Comparison of ENCODE assay signal across 16 cellular contexts in the genomic region with DNA sequence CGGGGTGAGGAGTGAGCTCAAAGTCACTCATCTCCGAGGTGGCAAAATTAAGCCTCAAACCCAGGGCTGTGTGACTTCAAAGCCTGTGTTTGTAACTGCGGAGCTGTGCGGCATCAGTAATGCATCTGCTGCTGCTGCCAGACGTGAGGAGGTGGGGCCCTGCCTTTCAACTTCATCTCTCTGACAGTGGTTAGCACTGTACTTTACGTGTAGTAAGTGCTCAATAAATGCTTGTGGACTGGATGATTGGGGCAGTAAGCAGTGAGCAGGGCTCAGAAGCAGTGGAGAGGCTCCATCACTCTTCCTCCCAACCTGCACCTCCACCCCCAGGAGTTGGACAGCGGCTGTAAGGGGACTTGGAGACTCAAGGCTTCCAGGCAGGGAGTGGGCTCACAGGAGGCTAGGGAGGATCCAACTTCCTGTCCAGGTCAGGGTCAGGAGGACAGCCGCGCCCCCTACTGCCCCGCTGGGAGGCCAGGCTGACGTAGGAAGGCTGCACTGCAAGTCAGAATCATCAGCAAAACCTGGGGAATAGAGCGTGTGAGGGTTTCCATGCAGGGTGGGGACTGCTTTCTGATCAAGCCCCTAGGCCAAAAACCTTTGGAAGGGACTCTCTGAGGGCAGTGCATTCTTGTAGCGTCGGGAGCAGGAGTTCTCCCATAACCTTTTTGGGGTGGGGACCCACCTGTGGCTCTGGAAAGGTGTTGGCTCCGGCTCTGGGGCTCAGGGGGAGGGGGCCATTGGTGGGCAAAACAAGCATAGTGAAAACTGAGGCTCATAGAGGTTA. TPM values are rescaled to one million over a fixed set of nuclear protein-coding genes. Genes with fewer than 3 reads are reported as not detected.
DNase-seq lines count a peak whose midpoint lies in the region; ATAC-seq and TF ChIP-seq lines count a peak whose summit lies in the region.
"Had no signal": no experiment of that assay in that cellular context is flagged by ENCODE, and none has a peak within 500 bp of the region (broad histone marks: within the 10 kb centered on the region; RNA-seq: fewer than 3 reads in every experiment).

No MANE protein-coding gene starts in this region.

- H3K9me3 Mint-ChIP-seq in progenitor cell of endocrine pancreas (ENCODE audit: low read depth): no peaks in the 10 kb centered on the region
- H3K9me3 Mint-ChIP-seq: activated T-helper 2 cell treated with anti-CD3 and anti-CD28 coated beads, Interferon-gamma antibody, Interleukin-2, Interleukin-4, amounts not matched to agents 10 μg/mL and 5 μg/mL and 100 μg/mL, durations not matched to agents 14 hours and 24 hours and 36 hours had no signal

- peak overlapping the region; percentile 77 for H3K27ac Mint-ChIP-seq in progenitor cell of endocrine pancreas
- H3K27ac Mint-ChIP-seq: activated T-helper 2 cell treated with anti-CD3 and anti-CD28 coated beads, Interferon-gamma antibody, Interleukin-2, Interleukin-4, amounts not matched to agents 10 μg/mL and 5 μg/mL and 100 μg/mL, durations not matched to agents 14 hours and 24 hours and 36 hours had no signal

- H3K4me3 Mint-ChIP-seq in progenitor cell of endocrine pancreas (ENCODE audit: low read depth): peak overlapping the region; percentile 8
- H3K4me3 Mint-ChIP-seq: CD14-positive monocyte had no signal

- TF ChIP-seq CTCF in choroid plexus epithelial cell (conservative IDR thresholded peaks at IDR 0.05; ENCODE audit: low read depth, low read length) (no peak), progenitor cell of endocrine pancreas (IDR thresholded peaks at IDR 0.05; ENCODE audit: unreplicated experiment) (peak; percentile 27)

- H3K36me3 Mint-ChIP-seq in progenitor cell of endocrine pancreas (ENCODE audit: insufficient read depth): peaks cover 4% of the 10 kb centered on the region

- peaks cover 44% of the 10 kb centered on the region for H3K4me1 Mint-ChIP-seq in progenitor cell of endocrine pancreas (ENCODE audit: low read depth)

- no peak overlapping the region for H3K4me3 ChIP-seq in choroid plexus epithelial cell (ENCODE audit: low read depth, low read length)
- H3K4me3 ChIP-seq: stomach had no signal

- no peak for ATAC-seq in GM19351 (IDR thresholded peaks at IDR 0.05; ENCODE audit: unreplicated experiment)

- DNase-seq in HuH-7.5 (ENCODE audit: low spot score) (peak; percentile 75), choroid plexus epithelial cell (ENCODE audit: low read depth) (peak; percentile 70), islet precursor cell (peak; percentile 95), progenitor cell of endocrine pancreas (ENCODE audit: low spot score, unreplicated experiment) (no peak), LoVo (ENCODE audit: low spot score) (no peak), NCI-H1436 treated with DMSO at 0.1 percent for 48 hours (lab: John Stamatoyannopoulos, UW) (no peak)
- no peak for DNase-seq in activated CD4-positive, alpha-beta T cell treated with anti-CD3 and anti-CD28 coated beads, Interleukin-2, amount 50 U/mL, for 48 hours
- DNase-seq: activated CD8-positive, alpha-beta memory T cell treated with anti-CD3 and anti-CD28 coated beads for 24 hours; DMS79 treated with DMSO at 0.1 percent for 48 hours; midbrain; posterior cingulate gyrus; stomach; WERI-Rb-1 had no signal

- no peaks in the 10 kb centered on the region for H3K27me3 Mint-ChIP-seq in progenitor cell of endocrine pancreas

RNA-seq across cellular contexts. Expression of a gene that starts 21.8 kb away (rescaled TPM):
- 69.0 and 75.0 TPM in 2 replicates for total RNA-seq in progenitor cell of endocrine pancreas

Comparison
In these comparisons a context has a peak if more than half of its experiments do, and no peak if none do; other contexts are left out.
1. DNase-seq: peak in HuH-7.5 (single experiment), choroid plexus epithelial cell (single experiment) and islet precursor cell (single experiment); none in progenitor cell of endocrine pancreas (single experiment), LoVo (single experiment), NCI-H1436 treated with DMSO at 0.1 percent for 48 hours (single experiment) and activated CD4-positive, alpha-beta T cell treated with anti-CD3 and anti-CD28 coated beads, Interleukin-2, amount 50 U/mL, for 48 hours (0 of 2).